25 cellular contexts compared by ENCODE assay signal in the genomic region with DNA sequence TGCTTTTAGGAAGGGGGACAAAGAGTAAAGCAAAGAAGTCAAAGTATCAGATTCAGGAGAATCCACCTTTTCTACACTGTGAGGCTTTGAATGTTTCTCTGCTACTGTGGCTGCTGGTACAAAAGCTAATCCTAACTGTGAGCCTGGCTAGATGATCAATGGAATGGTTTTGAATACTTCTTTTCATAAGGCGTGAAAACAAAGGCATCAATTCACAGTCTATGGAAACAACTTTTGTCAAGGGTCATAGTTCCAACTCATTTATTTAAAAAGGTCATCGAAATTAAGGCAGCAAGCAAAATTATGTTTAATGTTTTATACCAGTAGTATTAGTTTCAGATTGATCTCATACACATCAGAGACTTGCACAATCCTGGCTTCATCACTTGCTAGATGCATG.
DNase-seq lines count a peak whose midpoint lies in the region; ATAC-seq and FAIRE-seq lines count a peak whose summit lies in the region.
"Had no signal": no experiment of that assay in that cellular context is flagged by ENCODE, and none has a peak within 500 bp of the region (broad histone marks: within the 10 kb centered on the region; RNA-seq: fewer than 3 reads in every experiment).

No MANE protein-coding gene starts in this region.

- no peaks in the 10 kb centered on the region for H3K27me3 Mint-ChIP-seq in dendritic cell treated with granulocyte-macrophage colony-stimulating factor and Interleukin-4, amounts not matched to agents 40 ng/mL and 50 ng/mL, for 4 days

- H3K4me1 Mint-ChIP-seq in dendritic cell treated with granulocyte-macrophage colony-stimulating factor and Interleukin-4, amounts not matched to agents 40 ng/mL and 50 ng/mL, for 4 days (ENCODE audit: low read depth) = peaks cover 51% of the 10 kb centered on the region
- H3K4me1 Mint-ChIP-seq: B cell had no signal

- H3K27ac ChIP-seq in layer of hippocampus (ENCODE audit: low read depth, low read length) (peak overlapping the region; percentile 81), substantia nigra (ENCODE audit: low read depth, low read length, poor library complexity, severe bottlenecking) (peak overlapping the region; percentile 49), small intestine (ENCODE audit: low read depth in 1 of 2, low read length in 1 of 2) (no peak overlapping the region)
- H3K27ac ChIP-seq: 22Rv1, C4-2B, PC-9 had no signal

- no peak overlapping the region for H3K4me3 Mint-ChIP-seq in dendritic cell treated with granulocyte-macrophage colony-stimulating factor and Interleukin-4, amounts not matched to agents 40 ng/mL and 50 ng/mL, for 4 days
- H3K4me3 Mint-ChIP-seq: B cell; CD8-positive, alpha-beta T cell had no signal

- H3K27me3 ChIP-seq in layer of hippocampus (ENCODE audit: control insufficient read depth, insufficient read depth, low read length) (no peaks in the 10 kb centered on the region), small intestine (ENCODE audit: control insufficient read depth in 2 of 2, insufficient read depth in 2 of 2, low read length in 2 of 2) (no peaks in the 10 kb centered on the region)

- peaks cover 72% of the 10 kb centered on the region for H3K36me3 Mint-ChIP-seq in dendritic cell treated with granulocyte-macrophage colony-stimulating factor and Interleukin-4, amounts not matched to agents 40 ng/mL and 50 ng/mL, for 4 days (ENCODE audit: low read depth)
- H3K36me3 Mint-ChIP-seq: CD8-positive, alpha-beta T cell had no signal

- no peak for FAIRE-seq in small intestine (lab: Jason Lieb, UNC)
- FAIRE-seq: GM12892, H1 had no signal

- peak overlapping the region; percentile 73 for H3K27ac Mint-ChIP-seq in dendritic cell treated with granulocyte-macrophage colony-stimulating factor and Interleukin-4, amounts not matched to agents 40 ng/mL and 50 ng/mL, for 4 days
- H3K27ac Mint-ChIP-seq: B cell; CD8-positive, alpha-beta T cell had no signal

- H3K4me1 ChIP-seq in small intestine (ENCODE audit: control insufficient read depth in 2 of 2, insufficient read depth in 1 of 2, low read depth in 1 of 2, low read length in 1 of 2) = no peaks in the 10 kb centered on the region

- intact Hi-C loops in dendritic cell treated with granulocyte-macrophage colony-stimulating factor and Interleukin-4, amounts not matched to agents 40 ng/mL and 50 ng/mL, for 4 days (cut with micrococcal nuclease) = no loop called here
- intact Hi-C loops in left ventricle myocardium superior (cut with micrococcal nuclease) = no loop called here

- no peaks in the 10 kb centered on the region for H3K9me3 ChIP-seq in small intestine (ENCODE audit: control insufficient read depth, low read depth)

- no peaks in the 10 kb centered on the region for H3K36me3 ChIP-seq in small intestine (ENCODE audit: control insufficient read depth in 2 of 2, insufficient read depth in 2 of 2, low read length in 2 of 2)

- ATAC-seq in left ventricle myocardium superior = no peak
- ATAC-seq: CD8-positive, alpha-beta T cell; Right ventricle myocardium inferior had no signal

- H3K4me3 ChIP-seq in small intestine (ENCODE audit: low read depth in 1 of 2, low read length in 2 of 2) = no peak overlapping the region
- H3K4me3 ChIP-seq: PC-9 had no signal

- 70 to 83% (median 72%) methylated on average over 2 of the region's 2 CpGs for WGBS in small intestine, 3 donors

- H3K9me3 Mint-ChIP-seq in dendritic cell treated with granulocyte-macrophage colony-stimulating factor and Interleukin-4, amounts not matched to agents 40 ng/mL and 50 ng/mL, for 4 days = peaks cover 10% of the 10 kb centered on the region

- DNase-seq in COLO829 (ENCODE audit: low spot score) (peak; percentile 40), substantia nigra (lab: John Stamatoyannopoulos, UW) (no peak), small intestine (no peak), COR-L47 (lab: John Stamatoyannopoulos, UW) (no peak), left ventricle myocardium superior (no peak)
- DNase-seq in activated naive CD4-positive, alpha-beta T cell treated with anti-CD3 and anti-CD28 coated beads, Interleukin-2, amount 50 U/mL, for 16 hours = no peak
- DNase-seq: Calu3; CD8-positive, alpha-beta T cell; DMS153; DND-41; NCI-H1092; NCI-H1417 treated with DMSO at 0.1 percent for 48 hours; NCI-H1694 treated with DMSO at 0.1 percent for 48 hours; NCI-H2081; NCI-H2227 treated with DMSO at 0.1 percent for 48 hours; NCI-H526 treated with DMSO at 0.1 percent for 48 hours; PC-9 had no signal

Comparison
In these comparisons a context has a peak if more than half of its experiments do, and no peak if none do; other contexts are left out.
1. H3K27ac ChIP-seq: peak in layer of hippocampus (single experiment) and substantia nigra (single experiment); none in small intestine (0 of 2).